Comparison of ENCODE assay signal across 23 cellular contexts in the genomic region with DNA sequence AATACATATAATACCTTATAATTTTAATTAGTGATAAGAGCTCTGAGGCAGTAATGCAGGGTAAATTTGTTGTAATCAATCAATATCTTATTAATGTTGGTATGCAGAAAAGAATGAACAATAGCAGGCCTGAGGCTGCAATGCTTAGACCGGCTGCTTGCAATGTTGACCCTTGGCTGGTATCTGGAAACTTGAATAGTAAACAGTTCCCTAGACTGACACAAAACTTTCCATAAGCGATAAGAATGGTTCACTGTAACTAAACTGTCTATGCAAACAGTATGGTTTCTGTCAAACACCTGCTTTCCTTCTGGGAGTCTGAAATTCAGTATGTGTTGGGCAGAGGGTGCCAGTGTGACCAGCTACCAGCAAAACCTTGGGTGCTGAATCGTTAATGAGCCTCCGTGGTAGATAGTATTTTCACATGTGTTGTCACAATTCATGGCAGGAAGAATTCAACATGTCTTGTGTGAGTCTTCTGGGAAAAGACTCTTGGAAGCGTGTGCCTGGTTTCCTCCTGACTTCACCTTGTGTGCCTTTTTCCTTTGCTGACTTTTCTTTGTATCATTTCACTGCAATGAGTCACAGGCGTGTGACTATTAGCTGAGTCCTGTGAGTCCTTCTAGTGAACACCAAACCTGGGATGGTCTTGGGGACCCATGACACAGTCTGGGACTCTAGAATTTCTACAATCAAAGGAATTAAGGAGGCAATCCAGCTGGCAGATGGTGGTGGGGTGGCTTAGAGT. TPM values are rescaled to one million over a fixed set of nuclear protein-coding genes. Genes with fewer than 3 reads are reported as not detected.
DNase-seq lines count a peak whose midpoint lies in the region; ATAC-seq, FAIRE-seq and TF ChIP-seq lines count a peak whose summit lies in the region.
"Had no signal": no experiment of that assay in that cellular context is flagged by ENCODE, and none has a peak within 500 bp of the region (broad histone marks: within the 10 kb centered on the region; RNA-seq: fewer than 3 reads in every experiment).

No MANE protein-coding gene starts in this region.

- no peak for FAIRE-seq in HepG2 (lab: Jason Lieb, UNC)
- FAIRE-seq: G401.6 had no signal

- no peak for TF ChIP-seq RAD21 in HepG2 (CRISPR knock-in tag; IDR thresholded peaks at IDR 0.05)

- H3K36me3 ChIP-seq in HepG2 (replicated peaks in 1 of 2; ENCODE audit: control insufficient read depth in 1 of 2, insufficient read depth in 2 of 2, low read length in 2 of 2): no peaks in the 10 kb centered on the region
- H3K36me3 ChIP-seq in right lobe of liver: no peaks in the 10 kb centered on the region
- no peaks in the 10 kb centered on the region for H3K36me3 ChIP-seq in hepatocyte (replicated peaks; ENCODE audit: insufficient read depth, low read depth)
- H3K36me3 ChIP-seq: left lung, prostate gland, suprapubic skin had no signal

- CTCF ChIA-PET in HepG2 (lab: Yijun Ruan, JAX; ENCODE audit: low intra/inter-chr PET ratio, low total read pairs): no interaction called here

- no peaks in the 10 kb centered on the region for H3K9me3 ChIP-seq in HepG2 (ENCODE audit: low read length)
- no peaks in the 10 kb centered on the region for H3K9me3 ChIP-seq in right lobe of liver
- H3K9me3 ChIP-seq in hepatocyte (ENCODE audit: low read depth): no peaks in the 10 kb centered on the region
- H3K9me3 ChIP-seq: left lung, prostate gland, suprapubic skin had no signal

- no peak overlapping the region for H3K9ac ChIP-seq in HepG2 (ENCODE audit: insufficient read depth, low read depth, low read length)

- H3K79me2 ChIP-seq in HepG2 (ENCODE audit: insufficient read depth, low read length) (no peaks in the 10 kb centered on the region), hepatocyte (no peaks in the 10 kb centered on the region)

- in situ Hi-C loops in HepG2 (cut with HindIII; ENCODE audit: extremely low pct_ligation_motif_present, low pct_unique_long_range_greater_than_20kb) (no loop called here), astrocyte of the spinal cord (cut with HindIII; ENCODE audit: low sequenced_read_pairs) (no loop called here)

- TF ChIP-seq CTCF in HepG2 (CRISPR knock-in tag; IDR thresholded peaks at IDR 0.05) (no peak), right lobe of liver (IDR thresholded peaks at IDR 0.05) (no peak), astrocyte of the spinal cord (IDR thresholded peaks at IDR 0.05; ENCODE audit: low read depth, low read length) (no peak), hepatocyte (IDR thresholded peaks at IDR 0.05; ENCODE audit: poor library complexity) (no peak)

- H3K9me2 ChIP-seq in hepatocyte (replicated peaks; ENCODE audit: insufficient read depth): no peaks in the 10 kb centered on the region

- H3K4me1 ChIP-seq in HepG2 (ENCODE audit: insufficient read depth, low read length) (peaks cover 14% of the 10 kb centered on the region), right lobe of liver (no peaks in the 10 kb centered on the region), hepatocyte (ENCODE audit: insufficient read depth) (peaks cover 7% of the 10 kb centered on the region)
- H3K4me1 ChIP-seq: left lung, prostate gland, suprapubic skin had no signal

- H3K27ac ChIP-seq in HepG2 (ENCODE audit: extremely low read length, insufficient read depth, low read length): no peak overlapping the region
- H3K27ac ChIP-seq in right lobe of liver: no peak overlapping the region
- peak overlapping the region; percentile 85 for H3K27ac ChIP-seq in hepatocyte
- H3K27ac ChIP-seq: left lung, prostate gland, suprapubic skin had no signal

- H3K4me3 ChIP-seq in HepG2 (replicated peaks in 1 of 3; ENCODE audit: insufficient read depth in 1 of 3, low read depth in 2 of 3, low read length in 3 of 3) (no peak overlapping the region), right lobe of liver (no peak overlapping the region), astrocyte of the spinal cord (ENCODE audit: low read depth, low read length) (no peak overlapping the region), hepatocyte (no peak overlapping the region)
- H3K4me3 ChIP-seq: left lung, prostate gland, suprapubic skin had no signal

- H4K20me1 ChIP-seq in HepG2 (ENCODE audit: insufficient read depth, low read length): no peaks in the 10 kb centered on the region
- H4K20me1 ChIP-seq in hepatocyte (ENCODE audit: insufficient read depth, poor library complexity, severe bottlenecking): no peaks in the 10 kb centered on the region

- intact Hi-C loops in HepG2 (cut with micrococcal nuclease; ENCODE audit: unreplicated experiment) (no loop called here), right lobe of liver (cut with DNase I) (no loop called here), left ventricle myocardium superior (cut with micrococcal nuclease) (no loop called here)

- H2AFZ ChIP-seq in HepG2 (ENCODE audit: low read length) (no peak overlapping the region), hepatocyte (no peak overlapping the region)

- TF ChIP-seq EP300 in HepG2 (IDR thresholded peaks at IDR 0.05; ENCODE audit: low read depth in 2 of 2, low read length in 2 of 2): no peak
- no peak for TF ChIP-seq EP300 in HepG2 (CRISPR knock-in tag; IDR thresholded peaks at IDR 0.05; ENCODE audit: borderline replicate concordance)

- TF ChIP-seq POLR2A in HepG2 (IDR thresholded peaks at IDR 0.05; ENCODE audit: insufficient read depth in 1 of 2, low read depth in 2 of 2, low read length in 2 of 2) (no peak), right lobe of liver (IDR thresholded peaks at IDR 0.05) (no peak)

- peak overlapping the region; percentile 5; the same call in 1 of the 2 replicates for H3K4me2 ChIP-seq in HepG2 (ENCODE audit: low read depth, low read length)
- peak overlapping the region; percentile 6 for H3K4me2 ChIP-seq in hepatocyte

- 2% methylated on average over 4 of the region's 6 CpGs for WGBS in HepG2 (ENCODE audit: low lambda C conversion rate)
- WGBS in right lobe of liver (ENCODE audit: insufficient coverage, low coverage, low lambda C conversion rate, missing lambda C conversion rate): 62% methylated on average over 4 of the region's 6 CpGs
- WGBS in hepatocyte (ENCODE audit: low lambda C conversion rate, missing lambda C conversion rate): 51% methylated on average over 6 of the region's 6 CpGs

- DNase-seq in HepG2 (ENCODE audit: low spot score): peak; percentile 34
- DNase-seq in right lobe of liver: no peak
- peak; percentile 27 for DNase-seq in astrocyte of the spinal cord (ENCODE audit: low read depth, low spot score)
- peak; percentile 45 for DNase-seq in hepatocyte (ENCODE audit: low spot score)
- no peak for DNase-seq in left ventricle myocardium superior
- no peak for DNase-seq in T1000 (lab: John Stamatoyannopoulos, UW)
- DNase-seq: activated CD4-positive, alpha-beta T cell treated with anti-CD3 and anti-CD28 coated beads, Interleukin-2, amount 10 ng/mL, durations not matched to agents 24 days and 14 days; activated T-cell treated with anti-CD3 and anti-CD28 coated beads, Interleukin-2, amount 50 U/mL, for 24 hours; CD4-positive, alpha-beta T cell; hippocampal formation; left lung; MV-4-11; NCI-H2171 treated with DMSO at 0.1 percent for 48 hours; SIG-M5; T-helper 9 cell had no signal

- no TSS peak for BruUV-seq in HepG2 (replicated peaks; lab: Mats Ljungman, UMichigan)

- ATAC-seq in HepG2: peak; percentile 70
- ATAC-seq in right lobe of liver: no peak
- ATAC-seq in HG02938 (IDR thresholded peaks at IDR 0.05; ENCODE audit: unreplicated experiment): no peak
- ATAC-seq in left ventricle myocardium superior: no peak
- no peak for ATAC-seq in HG03442 (IDR thresholded peaks at IDR 0.05; ENCODE audit: unreplicated experiment)
- ATAC-seq: left lung had no signal

- POLR2A ChIA-PET in HepG2 (lab: Yijun Ruan, JAX): no interaction called here

- H3K27me3 ChIP-seq in HepG2 (ENCODE audit: control insufficient read depth in 1 of 2, insufficient read depth in 2 of 2, low read length in 2 of 2) (no peaks in the 10 kb centered on the region; a peak in 1 of 5 replicates), right lobe of liver (peaks cover 0 to 5% of the 10 kb centered on the region in 2 donors), hepatocyte (no peaks in the 10 kb centered on the region)
- H3K27me3 ChIP-seq: left lung, suprapubic skin had no signal

TF ChIP-seq in HepG2, 621 proteins besides CTCF, POLR2A, EP300 and RAD21 (continues in another document):
- no peak for TF ChIP-seq ATF1 (CRISPR knock-in tag; IDR thresholded peaks at IDR 0.05)
- no peak for TF ChIP-seq SOX13 (IDR thresholded peaks at IDR 0.05)
- TF ChIP-seq SOX13 (CRISPR knock-in tag; conservative IDR thresholded peaks at IDR 0.05 in 1 of 2, IDR thresholded peaks at IDR 0.05 in 1 of 2): peak in 1 of 2 experiments; percentile 44; a peak in 1 of 4 replicates
- TF ChIP-seq ZNF644 (CRISPR knock-in tag; IDR thresholded peaks at IDR 0.05; ENCODE audit: low read depth): no peak
- no peak for TF ChIP-seq FOXA1 (IDR thresholded peaks at IDR 0.05)
- TF ChIP-seq FOXA1 (CRISPR knock-in tag; IDR thresholded peaks at IDR 0.05): peak; percentile 37; the same call in 1 of the 2 replicates

RNA-seq across cellular contexts. Expression of a gene that starts 30.7 kb away (rescaled TPM):
- total RNA-seq in HepG2 (2016; rRNA removed; fragmentation: Illumina TruSeq; extraction: Trizol) (not detected in 2 replicates), right lobe of liver (not detected), hepatocyte (not detected in 2 replicates), left ventricle myocardium superior (not detected)
- total RNA-seq in HepG2 (2016; cell fraction: cytosol; rRNA removed; fragmentation: Illumina TruSeq; extraction: Trizol; ENCODE audit: low read depth): not detected in 2 replicates
- total RNA-seq in HepG2 (2016; cell fraction: insoluble cytoplasmic fraction; rRNA removed; fragmentation: Illumina TruSeq; extraction: Trizol): not detected in 2 replicates
- total RNA-seq in HepG2 (2016; cell fraction: membrane; rRNA removed; fragmentation: Illumina TruSeq; extraction: Trizol): not detected in 2 replicates
- total RNA-seq in HepG2 (2016; cell fraction: nucleus; rRNA removed; fragmentation: Illumina TruSeq; extraction: Trizol): not detected in 2 replicates
- polyA plus RNA-seq in HepG2 (2011; rRNA removed) (not detected in 2 replicates), hepatocyte (not detected in 2 replicates)
- polyA plus RNA-seq in HepG2 (2011; cell fraction: cytosol; rRNA removed): not detected in 2 replicates
- not detected in 2 replicates for polyA plus RNA-seq in HepG2 (2011; cell fraction: nucleus; rRNA removed)
- not detected in 2 replicates for polyA plus RNA-seq in HepG2 (2012)
- not detected in 2 replicates for polyA plus RNA-seq in HepG2 (2016; cell fraction: cytosol; fragmentation: Illumina TruSeq; extraction: Trizol; ENCODE audit: low read depth)
- polyA plus RNA-seq in HepG2 (2016; cell fraction: insoluble cytoplasmic fraction; fragmentation: Illumina TruSeq; extraction: Trizol; ENCODE audit: low read depth): not detected in 2 replicates
- polyA plus RNA-seq in HepG2 (2016; cell fraction: membrane; fragmentation: Illumina TruSeq; extraction: Trizol; ENCODE audit: low read depth): not detected in 2 replicates
- not detected in 2 replicates for polyA plus RNA-seq in HepG2 (2016; cell fraction: nucleus; fragmentation: Illumina TruSeq; extraction: Trizol; ENCODE audit: insufficient read depth, low read depth)
- polyA minus RNA-seq in HepG2 (2011; rRNA and poly(A)+ RNA removed; ENCODE audit: low replicate concordance): not detected in 2 replicates
- polyA minus RNA-seq in HepG2 (2011; cell fraction: cytosol; rRNA and poly(A)+ RNA removed): not detected in 2 replicates
- not detected in 2 replicates for polyA minus RNA-seq in HepG2 (2011; cell fraction: nucleus; rRNA and poly(A)+ RNA removed)
- total RNA-seq: A673; activated CD4-positive, alpha-beta T cell treated with anti-CD3 and anti-CD28 coated beads, Interleukin-2, amount 10 ng/mL, durations not matched to agents 24 days and 14 days; CD4-positive, alpha-beta T cell; chondrocyte; left lung; myocyte; suprapubic skin had no signal

Comparison
In these comparisons a context has a peak if more than half of its experiments do, and no peak if none do; other contexts are left out.
1. DNase-seq: peak in HepG2 (single experiment), astrocyte of the spinal cord (single experiment) and hepatocyte (single experiment); none in right lobe of liver (0 of 3), left ventricle myocardium superior (single experiment) and T1000 (single experiment).